9 cellular contexts compared by ENCODE assay signal in the genomic region with DNA sequence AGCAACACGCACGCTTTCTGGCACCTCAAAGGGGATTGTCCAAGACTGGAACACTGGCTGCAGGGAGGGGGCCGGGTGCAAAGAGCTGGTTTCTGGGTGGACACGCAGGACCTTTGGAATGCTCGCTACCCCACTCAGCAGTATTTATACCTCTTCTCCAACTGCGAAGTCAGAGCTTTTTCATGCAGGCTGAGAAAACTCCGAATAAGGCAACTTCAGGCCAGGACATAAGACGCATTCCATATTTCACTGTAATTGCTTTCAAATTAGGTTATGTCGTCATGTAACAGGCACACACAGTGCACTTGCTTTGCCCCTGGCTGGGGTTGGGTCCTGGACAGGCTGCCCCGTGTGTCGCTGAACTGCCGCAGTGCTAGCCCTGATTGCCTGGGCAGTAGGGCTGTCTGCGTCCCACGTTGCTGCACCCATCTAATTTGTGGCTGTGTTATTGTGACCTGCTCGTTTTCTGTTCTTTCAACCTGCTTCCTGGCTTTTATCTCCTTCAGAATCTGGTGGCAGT. TPM values are rescaled to one million over a fixed set of nuclear protein-coding genes. Genes with fewer than 3 reads are reported as not detected.
A peak's percentile ranks its signal among the peaks of the same experiment; 100 is the strongest.
DNase-seq lines count a peak whose midpoint lies in the region; ATAC-seq and TF ChIP-seq lines count a peak whose summit lies in the region.
"Had no signal": no experiment of that assay in that cellular context is flagged by ENCODE, and none has a peak within 500 bp of the region (broad histone marks: within the 10 kb centered on the region; RNA-seq: fewer than 3 reads in every experiment).

No MANE protein-coding gene starts in this region.

- H4K20me1 ChIP-seq in neural progenitor cell (ENCODE audit: low read depth) = peaks cover 73% of the 10 kb centered on the region

- peak; percentile 79 for DNase-seq in AG20443 (ENCODE audit: low spot score)
- peak; percentile 98 for DNase-seq in RPMI7951 (ENCODE audit: low read depth)
- peak; percentile 84 for DNase-seq in fibroblast of gingiva (ENCODE audit: low read depth)
- DNase-seq in neural progenitor cell (ENCODE audit: low spot score) = no peak
- DNase-seq in DMS 273 (lab: John Stamatoyannopoulos, UW; ENCODE audit: unreplicated experiment) = no peak
- no peak for DNase-seq in midbrain (lab: John Stamatoyannopoulos, UW)
- DNase-seq: GDM1 had no signal

- peaks cover 88% of the 10 kb centered on the region for H3K79me2 ChIP-seq in neural progenitor cell (ENCODE audit: low read depth)

- H3K27ac ChIP-seq in neural progenitor cell = peak overlapping the region; percentile 99

- H2AFZ ChIP-seq in neural progenitor cell (replicated peaks) = no peak overlapping the region

- H3K36me3 ChIP-seq in neural progenitor cell = no peaks in the 10 kb centered on the region

- peaks cover 30% of the 10 kb centered on the region for H3F3A ChIP-seq in neural progenitor cell (ENCODE audit: low read depth)

- H3K9ac ChIP-seq in neural progenitor cell = peak overlapping the region; percentile 14

- TF ChIP-seq CTCF in neural progenitor cell (IDR thresholded peaks at IDR 0.05) = no peak

- ATAC-seq in GM18868 (IDR thresholded peaks at IDR 0.05; ENCODE audit: unreplicated experiment) (no peak), GM18858 (IDR thresholded peaks at IDR 0.05; ENCODE audit: unreplicated experiment) (no peak)

- H3K9me3 ChIP-seq in neural progenitor cell (ENCODE audit: low read depth) = no peaks in the 10 kb centered on the region

- H3K9me3 Mint-ChIP-seq in neural progenitor cell = peaks cover 2% of the 10 kb centered on the region

- H3K36me3 Mint-ChIP-seq in neural progenitor cell = peaks cover 15% of the 10 kb centered on the region

- no peak overlapping the region for H3K4me3 Mint-ChIP-seq in neural progenitor cell

- H3K4me2 ChIP-seq in neural progenitor cell = peak overlapping the region; percentile 62

- H3K27me3 Mint-ChIP-seq in neural progenitor cell (ENCODE audit: insufficient read depth, low read depth) = peaks cover 6% of the 10 kb centered on the region

- H3K4me1 Mint-ChIP-seq in neural progenitor cell = peaks cover 60% of the 10 kb centered on the region

- H3K27me3 ChIP-seq in neural progenitor cell = no peaks in the 10 kb centered on the region

- peak overlapping the region; percentile 50 for H3K27ac Mint-ChIP-seq in neural progenitor cell

- no peak overlapping the region for H3K4me3 ChIP-seq in neural progenitor cell

- H3K4me1 ChIP-seq in neural progenitor cell = peaks cover 30% of the 10 kb centered on the region

RNA-seq across cellular contexts. Expression of a gene that starts 44.5 kb away (rescaled TPM):
- 306 and 358 TPM in 2 replicates for total RNA-seq in RPMI7951 (2014; rRNA removed; shearing (Covaris generic))
- 127 and 233 TPM in 2 replicates for total RNA-seq in neural progenitor cell (ENCODE audit: low replicate concordance)

RNA-seq across cellular contexts. Expression of a gene that starts 52.3 kb away (rescaled TPM):
- total RNA-seq in RPMI7951 (2014; rRNA removed; shearing (Covaris generic)) = not detected in 2 replicates
- 1.0 and 4.9 TPM in 2 replicates for total RNA-seq in neural progenitor cell (ENCODE audit: low replicate concordance)

Comparison
In these comparisons a context has a peak if more than half of its experiments do, and no peak if none do; other contexts are left out.
1. DNase-seq: peak in AG20443 (single experiment), RPMI7951 (single experiment) and fibroblast of gingiva (single experiment); none in neural progenitor cell (single experiment), DMS 273 (single experiment) and midbrain (single experiment).